ENCODE assay signal across 8 cellular contexts in the genomic region with DNA sequence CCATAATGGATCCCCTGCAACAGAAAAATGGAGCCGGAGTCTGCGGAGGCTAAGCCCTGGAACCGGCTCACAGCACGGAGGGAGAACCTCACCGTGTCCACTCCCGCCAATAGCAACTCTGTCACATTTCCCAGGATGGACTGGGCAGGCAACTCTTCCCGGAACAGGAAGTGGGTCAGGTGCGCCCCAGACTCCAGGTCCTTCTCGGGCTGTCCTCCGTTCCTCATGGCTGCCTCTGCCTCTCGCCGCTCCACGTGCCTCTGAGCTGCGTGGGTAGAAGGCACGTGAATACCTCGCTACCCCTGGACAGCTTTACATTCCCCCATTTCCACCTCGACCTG. TPM values are rescaled to one million over a fixed set of nuclear protein-coding genes. Genes with fewer than 3 reads are reported as not detected.
DNase-seq lines count a peak whose midpoint lies in the region; ATAC-seq, FAIRE-seq and TF ChIP-seq lines count a peak whose summit lies in the region.

No MANE protein-coding gene starts in this region.

- H3K4me3 Mint-ChIP-seq in endothelial cell (ENCODE audit: unreplicated experiment): peak overlapping the region; percentile 85

- TF ChIP-seq POLR2A in GM12892 (IDR thresholded peaks at IDR 0.05; ENCODE audit: low read depth, low read length): no peak

- H3K9me3 Mint-ChIP-seq in endothelial cell (ENCODE audit: unreplicated experiment): no peaks in the 10 kb centered on the region

- H3K27ac Mint-ChIP-seq in endothelial cell (ENCODE audit: unreplicated experiment): no peak overlapping the region

- peak overlapping the region; percentile 25 for H3K4me3 ChIP-seq in retinal pigment epithelial cell (ENCODE audit: low read length)

- FAIRE-seq in HTR-8/SVneo (lab: Jason Lieb, UNC) (no peak), GM12892 (lab: Jason Lieb, UNC) (no peak)

- DNase-seq in NCI-H2081 (lab: John Stamatoyannopoulos, UW) (peak; percentile 14 to 29), NCI-H2081 treated with DMSO at 0.1 percent for 48 hours (lab: John Stamatoyannopoulos, UW) (no peak), NCI-H69 (lab: John Stamatoyannopoulos, UW) (peak; percentile 61), endothelial cell (ENCODE audit: low spot score) (no peak), retinal pigment epithelial cell (ENCODE audit: low read depth) (no peak), HTR-8/SVneo (ENCODE audit: insufficient read length, low spot score) (no peak), GM12892 (ENCODE audit: insufficient read length) (no peak)

- no peak for ATAC-seq in HG03469 (IDR thresholded peaks at IDR 0.05; ENCODE audit: unreplicated experiment)

- peaks cover 24% of the 10 kb centered on the region for H3K4me1 Mint-ChIP-seq in endothelial cell (ENCODE audit: unreplicated experiment)

- TF ChIP-seq CTCF in endothelial cell (IDR thresholded peaks at IDR 0.05; ENCODE audit: unreplicated experiment): no peak
- TF ChIP-seq CTCF in retinal pigment epithelial cell (conservative IDR thresholded peaks at IDR 0.05; ENCODE audit: low read depth, low read length): no peak

- H3K36me3 Mint-ChIP-seq in endothelial cell (ENCODE audit: low read depth, unreplicated experiment): peaks cover 3% of the 10 kb centered on the region

- H3K27me3 Mint-ChIP-seq in endothelial cell (ENCODE audit: unreplicated experiment): peaks cover 28% of the 10 kb centered on the region

RNA-seq across cellular contexts. Expression of gene CYP27B1, which starts 2.2 kb away (rescaled TPM):
- 1.4 TPM for total RNA-seq in endothelial cell (ENCODE audit: unreplicated experiment)
- polyA plus RNA-seq in GM12892 (2012; ENCODE audit: missing spikeins): 0.19 TPM

RNA-seq across cellular contexts. Expression of gene METTL1, which starts 7.3 kb away (rescaled TPM):
- 10.6 TPM for total RNA-seq in endothelial cell (ENCODE audit: unreplicated experiment)
- 28.0 TPM for polyA plus RNA-seq in GM12892 (2012; ENCODE audit: missing spikeins)

RNA-seq across cellular contexts. Expression of gene EEF1AKMT3, which starts 7.8 kb away (rescaled TPM):
- total RNA-seq in endothelial cell (ENCODE audit: unreplicated experiment): 8.6 TPM
- 6.1 TPM for polyA plus RNA-seq in GM12892 (2012; ENCODE audit: missing spikeins)

RNA-seq across cellular contexts. Expression of gene MARCHF9, which starts 9.7 kb away (rescaled TPM):
- total RNA-seq in endothelial cell (ENCODE audit: unreplicated experiment): 2.3 TPM
- polyA plus RNA-seq in GM12892 (2012; ENCODE audit: missing spikeins): 11.8 TPM

RNA-seq across cellular contexts. Expression of gene CDK4, which starts 12.5 kb away (rescaled TPM):
- total RNA-seq in endothelial cell (ENCODE audit: unreplicated experiment): 120 TPM
- polyA plus RNA-seq in GM12892 (2012; ENCODE audit: missing spikeins): 137 TPM

Comparison
In these comparisons a context has a peak if more than half of its experiments do, and no peak if none do; other contexts are left out.
1. DNase-seq: peak in NCI-H2081 (2 of 2) and NCI-H69 (single experiment); none in NCI-H2081 treated with DMSO at 0.1 percent for 48 hours (single experiment), endothelial cell (single experiment), retinal pigment epithelial cell (single experiment), HTR-8/SVneo (single experiment) and GM12892 (single experiment).